1 cellular context compared by ENCODE assay signal in the genomic region with DNA sequence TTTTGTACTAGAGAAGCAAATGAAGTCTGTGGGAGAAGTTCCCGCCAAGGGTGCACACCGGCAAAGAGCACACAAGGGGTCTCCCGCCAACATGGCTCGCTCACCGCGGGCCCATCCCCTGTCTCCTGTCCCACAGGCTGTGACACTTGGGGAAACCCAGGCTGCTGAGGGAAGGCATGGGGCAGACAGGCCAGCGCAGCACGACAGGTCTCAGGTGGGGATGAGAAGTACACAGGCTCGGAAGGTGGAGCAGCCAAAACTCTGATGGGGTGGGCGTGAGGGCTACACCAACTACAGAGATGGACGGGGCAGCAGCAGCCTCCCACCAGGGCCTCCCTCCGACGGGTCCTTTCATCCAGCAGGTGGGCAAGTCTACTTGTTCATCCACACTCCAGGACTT.
TF ChIP-seq lines count a peak whose summit lies in the region.

No MANE protein-coding gene starts in this region.

TF ChIP-seq in K562, 482 proteins besides CTCF, POLR2A, EP300 and RAD21:
- TF ChIP-seq, protein P1, sequence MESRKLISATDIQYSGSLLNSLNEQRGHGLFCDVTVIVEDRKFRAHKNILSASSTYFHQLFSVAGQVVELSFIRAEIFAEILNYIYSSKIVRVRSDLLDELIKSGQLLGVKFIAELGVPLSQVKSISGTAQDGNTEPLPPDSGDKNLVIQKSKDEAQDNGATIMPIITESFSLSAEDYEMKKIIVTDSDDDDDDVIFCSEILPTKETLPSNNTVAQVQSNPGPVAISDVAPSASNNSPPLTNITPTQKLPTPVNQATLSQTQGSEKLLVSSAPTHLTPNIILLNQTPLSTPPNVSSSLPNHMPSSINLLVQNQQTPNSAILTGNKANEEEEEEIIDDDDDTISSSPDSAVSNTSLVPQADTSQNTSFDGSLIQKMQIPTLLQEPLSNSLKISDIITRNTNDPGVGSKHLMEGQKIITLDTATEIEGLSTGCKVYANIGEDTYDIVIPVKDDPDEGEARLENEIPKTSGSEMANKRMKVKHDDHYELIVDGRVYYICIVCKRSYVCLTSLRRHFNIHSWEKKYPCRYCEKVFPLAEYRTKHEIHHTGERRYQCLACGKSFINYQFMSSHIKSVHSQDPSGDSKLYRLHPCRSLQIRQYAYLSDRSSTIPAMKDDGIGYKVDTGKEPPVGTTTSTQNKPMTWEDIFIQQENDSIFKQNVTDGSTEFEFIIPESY (CRISPR knock-in tag; IDR thresholded peaks at IDR 0.05) = peak; percentile 26; the same call in 1 of the 2 replicates
- TF ChIP-seq, protein P2, sequence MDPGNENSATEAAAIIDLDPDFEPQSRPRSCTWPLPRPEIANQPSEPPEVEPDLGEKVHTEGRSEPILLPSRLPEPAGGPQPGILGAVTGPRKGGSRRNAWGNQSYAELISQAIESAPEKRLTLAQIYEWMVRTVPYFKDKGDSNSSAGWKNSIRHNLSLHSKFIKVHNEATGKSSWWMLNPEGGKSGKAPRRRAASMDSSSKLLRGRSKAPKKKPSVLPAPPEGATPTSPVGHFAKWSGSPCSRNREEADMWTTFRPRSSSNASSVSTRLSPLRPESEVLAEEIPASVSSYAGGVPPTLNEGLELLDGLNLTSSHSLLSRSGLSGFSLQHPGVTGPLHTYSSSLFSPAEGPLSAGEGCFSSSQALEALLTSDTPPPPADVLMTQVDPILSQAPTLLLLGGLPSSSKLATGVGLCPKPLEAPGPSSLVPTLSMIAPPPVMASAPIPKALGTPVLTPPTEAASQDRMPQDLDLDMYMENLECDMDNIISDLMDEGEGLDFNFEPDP (CRISPR knock-in tag; IDR thresholded peaks at IDR 0.05) = no peak
